ENCODE assay signal across 20 cellular contexts in the genomic region with DNA sequence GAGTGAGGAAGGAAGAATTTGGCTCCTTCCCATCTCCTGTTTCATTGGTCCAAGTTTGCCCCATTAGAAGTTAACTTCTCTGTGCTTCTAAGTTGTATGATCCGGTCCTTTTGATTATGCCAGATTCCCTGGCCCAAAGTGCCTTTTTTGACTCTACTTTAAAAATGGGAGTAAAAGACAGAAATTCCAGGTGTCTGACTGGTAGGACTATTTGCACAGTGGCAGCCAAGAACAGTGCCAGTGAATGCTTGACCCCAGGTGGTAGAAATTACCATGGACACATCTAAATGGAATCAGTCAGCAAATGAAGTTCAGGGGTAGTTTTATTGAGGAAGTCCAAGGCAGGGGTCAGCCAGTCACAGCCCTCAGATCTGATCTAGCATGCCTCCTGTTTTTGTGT.
DNase-seq lines count a peak whose midpoint lies in the region; ATAC-seq and TF ChIP-seq lines count a peak whose summit lies in the region.
"Had no signal": no experiment of that assay in that cellular context is flagged by ENCODE, and none has a peak within 500 bp of the region (broad histone marks: within the 10 kb centered on the region; RNA-seq: fewer than 3 reads in every experiment).

No MANE protein-coding gene starts in this region.

- H3K4me3 ChIP-seq in brain microvascular endothelial cell (ENCODE audit: low read depth, low read length), result no peak overlapping the region
- H3K4me3 ChIP-seq: spleen had no signal

- H3K36me3 ChIP-seq in brain microvascular endothelial cell (replicated peaks), result no peaks in the 10 kb centered on the region
- H3K36me3 ChIP-seq: spleen had no signal

- H3K36me3 Mint-ChIP-seq in activated naive CD4-positive, alpha-beta T cell treated with anti-CD3 and anti-CD28 coated beads, Interleukin-2, amount 50 U/mL, for 24 hours, result no peaks in the 10 kb centered on the region
- H3K36me3 Mint-ChIP-seq in HFFc6 (ENCODE audit: low read depth) (no peaks in the 10 kb centered on the region), osteocyte (ENCODE audit: unreplicated experiment) (no peaks in the 10 kb centered on the region)
- H3K36me3 Mint-ChIP-seq in central memory CD8-positive, alpha-beta T cell (ENCODE audit: insufficient read depth), result peaks cover 4% of the 10 kb centered on the region
- H3K36me3 Mint-ChIP-seq: mesothelial cell of epicardium had no signal

- no peak for TF ChIP-seq CTCF in HFFc6 (IDR thresholded peaks at IDR 0.05)
- no peak for TF ChIP-seq CTCF in osteocyte (IDR thresholded peaks at IDR 0.05)
- no peak for TF ChIP-seq CTCF in brain microvascular endothelial cell (IDR thresholded peaks at IDR 0.05; ENCODE audit: low read depth, low read length, missing control alignments)

- H3K4me3 Mint-ChIP-seq in activated naive CD4-positive, alpha-beta T cell treated with anti-CD3 and anti-CD28 coated beads, Interleukin-2, amount 50 U/mL, for 24 hours, result peak overlapping the region; percentile 39
- no peak overlapping the region for H3K4me3 Mint-ChIP-seq in HFFc6
- peak overlapping the region; percentile 40 for H3K4me3 Mint-ChIP-seq in central memory CD8-positive, alpha-beta T cell
- no peak overlapping the region for H3K4me3 Mint-ChIP-seq in osteocyte (ENCODE audit: unreplicated experiment)
- H3K4me3 Mint-ChIP-seq: mesothelial cell of epicardium had no signal

- peak overlapping the region; percentile 46 for H3K27ac Mint-ChIP-seq in activated naive CD4-positive, alpha-beta T cell treated with anti-CD3 and anti-CD28 coated beads, Interleukin-2, amount 50 U/mL, for 24 hours
- peak overlapping the region; percentile 68 for H3K27ac Mint-ChIP-seq in HFFc6
- H3K27ac Mint-ChIP-seq in central memory CD8-positive, alpha-beta T cell (ENCODE audit: low read depth), result no peak overlapping the region
- H3K27ac Mint-ChIP-seq in osteocyte (ENCODE audit: unreplicated experiment), result peak overlapping the region; percentile 86
- H3K27ac Mint-ChIP-seq: mesothelial cell of epicardium had no signal

- in situ Hi-C loops in brain microvascular endothelial cell (cut with HindIII; ENCODE audit: low pct_ligation_motif_present, low sequenced_read_pairs), result no loop called here

- no peaks in the 10 kb centered on the region for H3K27me3 ChIP-seq in brain microvascular endothelial cell (replicated peaks)
- H3K27me3 ChIP-seq: spleen had no signal

- H3K27me3 Mint-ChIP-seq in activated naive CD4-positive, alpha-beta T cell treated with anti-CD3 and anti-CD28 coated beads, Interleukin-2, amount 50 U/mL, for 24 hours, result no peaks in the 10 kb centered on the region
- H3K27me3 Mint-ChIP-seq in HFFc6 (ENCODE audit: insufficient read depth) (no peaks in the 10 kb centered on the region), osteocyte (ENCODE audit: unreplicated experiment) (no peaks in the 10 kb centered on the region)
- H3K27me3 Mint-ChIP-seq in central memory CD8-positive, alpha-beta T cell, result no peaks in the 10 kb centered on the region

- peaks cover 95% of the 10 kb centered on the region for H3K4me1 Mint-ChIP-seq in activated naive CD4-positive, alpha-beta T cell treated with anti-CD3 and anti-CD28 coated beads, Interleukin-2, amount 50 U/mL, for 24 hours
- H3K4me1 Mint-ChIP-seq in HFFc6 (ENCODE audit: low read depth) (peaks cover 94% of the 10 kb centered on the region), osteocyte (ENCODE audit: unreplicated experiment) (peaks cover 57% of the 10 kb centered on the region)
- H3K4me1 Mint-ChIP-seq in central memory CD8-positive, alpha-beta T cell, result peaks cover 54% of the 10 kb centered on the region

- no peak for ATAC-seq in central memory CD8-positive, alpha-beta T cell (replicated peaks; ENCODE audit: extremely low read depth, poor library complexity, severe bottlenecking)

- DNase-seq in activated naive CD4-positive, alpha-beta T cell treated with Interleukin-2 at 50 U/mL for 16 hours, result no peak
- DNase-seq in HFFc6 (no peak), osteocyte (ENCODE audit: extremely low spot score, unreplicated experiment) (no peak), NCI-H226 (no peak), hepatic stellate cell (ENCODE audit: low spot score) (no peak), brain microvascular endothelial cell (no peak)
- DNase-seq in central memory CD8-positive, alpha-beta T cell (ENCODE audit: low spot score in 2 of 2), result no peak
- DNase-seq: activated CD4-positive, alpha-beta T cell treated with anti-CD3 and anti-CD28 coated beads for 48 hours; activated gamma-delta T cell treated with Interleukin-2 at 50 U/mL for 16 hours; anterior cingulate cortex; DMS79 treated with DMSO at 0.1 percent for 48 hours; foreskin fibroblast; KG1; NCI-H2029; NCI-H446 treated with DMSO at 0.1 percent for 48 hours; RPMI8226; spleen; stimulated activated CD4-positive, alpha-beta T cell treated with anti-CD3 and anti-CD28 coated beads, Interleukin-4, amount 100 ng/mL, for 4 hours had no signal

- H3K27ac ChIP-seq in brain microvascular endothelial cell, result no peak overlapping the region

- no peaks in the 10 kb centered on the region for H3K9me3 Mint-ChIP-seq in activated naive CD4-positive, alpha-beta T cell treated with anti-CD3 and anti-CD28 coated beads, Interleukin-2, amount 50 U/mL, for 24 hours
- H3K9me3 Mint-ChIP-seq in HFFc6 (no peaks in the 10 kb centered on the region), osteocyte (ENCODE audit: unreplicated experiment) (no peaks in the 10 kb centered on the region)
- H3K9me3 Mint-ChIP-seq in central memory CD8-positive, alpha-beta T cell, result no peaks in the 10 kb centered on the region
- H3K9me3 Mint-ChIP-seq: mesothelial cell of epicardium had no signal

Comparison
In these comparisons a context has a peak if more than half of its experiments do, and no peak if none do; other contexts are left out.
1. H3K4me3 Mint-ChIP-seq: peak in activated naive CD4-positive, alpha-beta T cell treated with anti-CD3 and anti-CD28 coated beads, Interleukin-2, amount 50 U/mL, for 24 hours (single experiment) and central memory CD8-positive, alpha-beta T cell (single experiment); none in HFFc6 (single experiment) and osteocyte (single experiment).